Comparison of ENCODE assay signal across 8 cellular contexts in the genomic region with DNA sequence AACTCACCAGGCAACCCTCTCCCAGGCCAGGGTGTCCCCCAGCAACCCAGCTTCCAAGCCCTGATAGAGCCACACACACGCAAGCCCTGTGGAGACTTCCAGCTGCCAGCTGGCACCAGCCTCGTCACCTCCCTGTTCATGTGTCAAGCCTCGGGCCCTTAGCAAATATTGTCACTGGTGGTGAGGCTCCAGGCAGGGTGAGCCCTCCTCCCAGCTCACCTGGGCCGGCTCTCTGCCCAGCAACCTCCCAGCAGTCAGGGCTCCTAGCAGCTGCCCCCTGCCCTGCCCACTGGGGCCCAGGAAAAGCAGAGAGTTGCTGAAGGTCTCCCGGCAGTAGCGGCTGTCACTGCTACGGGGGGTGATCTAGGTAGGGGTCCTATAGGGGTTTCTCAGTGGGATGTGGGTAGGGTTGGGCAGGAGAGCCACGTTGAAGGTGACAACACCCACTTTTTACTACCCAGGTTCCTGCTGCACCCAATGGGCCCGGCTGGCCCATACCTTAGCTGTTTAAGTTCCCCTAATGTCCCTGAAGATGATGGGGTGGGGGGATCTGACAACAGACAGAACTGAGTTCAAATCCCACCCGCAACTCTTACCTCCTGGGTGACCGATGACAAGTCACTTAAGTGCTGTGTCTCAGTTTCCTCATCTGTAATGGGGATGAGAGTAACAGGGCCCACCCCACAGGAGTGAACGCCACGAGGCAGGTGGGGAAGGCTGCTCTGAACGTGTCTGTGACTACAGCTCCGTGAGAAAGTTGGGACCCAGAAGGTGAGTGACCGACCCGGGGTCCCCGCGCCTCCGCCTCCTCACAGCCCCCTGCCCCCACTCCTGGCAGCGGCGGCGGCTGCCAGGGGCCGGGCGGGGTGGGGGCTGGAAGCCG. TPM values are rescaled to one million over a fixed set of nuclear protein-coding genes. Genes with fewer than 3 reads are reported as not detected.
DNase-seq lines count a peak whose midpoint lies in the region; ATAC-seq, FAIRE-seq and TF ChIP-seq lines count a peak whose summit lies in the region.

No MANE protein-coding gene starts in this region.

- H3K27ac ChIP-seq in HUES6 (ENCODE audit: low read depth, low read length) = no peak overlapping the region
- peak overlapping the region; percentile 83 to 90 for H3K27ac ChIP-seq in right atrium auricular region
- peak overlapping the region in 1 of 2 donors; percentile 74 for H3K27ac ChIP-seq in small intestine (ENCODE audit: low read depth in 1 of 2, low read length in 1 of 2)

- peak in 2 of 4 experiments; percentile 11 to 15 for ATAC-seq in T-cell (replicated peaks in 1 of 4)

- no peaks in the 10 kb centered on the region for H3K9me3 ChIP-seq in HUES6 (ENCODE audit: control insufficient read depth, insufficient read depth, low read depth, low read length)
- H3K9me3 ChIP-seq in right atrium auricular region = no peaks in the 10 kb centered on the region
- H3K9me3 ChIP-seq in small intestine (ENCODE audit: control insufficient read depth, low read depth) = no peaks in the 10 kb centered on the region

- TF ChIP-seq CTCF in right atrium auricular region (IDR thresholded peaks at IDR 0.05) = no peak

- H3K4me3 ChIP-seq in HUES6 (ENCODE audit: low read depth, low read length) = peak overlapping the region; percentile 53
- H3K4me3 ChIP-seq in right atrium auricular region = peak overlapping the region in 1 of 2 donors; percentile 60
- H3K4me3 ChIP-seq in small intestine (ENCODE audit: low read depth in 1 of 2, low read length in 2 of 2) = peak overlapping the region; percentile 24 to 62

- peaks cover 15% of the 10 kb centered on the region for H3K27me3 ChIP-seq in HUES6 (ENCODE audit: control insufficient read depth, insufficient read depth, low read length)
- H3K27me3 ChIP-seq in right atrium auricular region = no peaks in the 10 kb centered on the region
- no peaks in the 10 kb centered on the region for H3K27me3 ChIP-seq in small intestine (ENCODE audit: control insufficient read depth in 2 of 2, insufficient read depth in 2 of 2, low read length in 2 of 2)

- no peak overlapping the region for H3K27ac Mint-ChIP-seq in T-cell

- POLR2A ChIA-PET in T-cell (lab: Charles Lee) = no interaction called here

- 15 to 30% (median 23%) methylated on average over 20 to 26 of the region's 26 CpGs for WGBS in small intestine, 3 donors

- no peak overlapping the region for H3K9ac ChIP-seq in HUES6 (ENCODE audit: low read length)

- peak overlapping the region; percentile 41 to 63 (median 53) for H3K4me3 Mint-ChIP-seq in T-cell

- no peaks in the 10 kb centered on the region for H3K9me3 Mint-ChIP-seq in T-cell

- no peak for FAIRE-seq in small intestine (lab: Jason Lieb, UNC)

- no peak for DNase-seq in T-cell
- DNase-seq in right atrium auricular region (ENCODE audit: low spot score) = no peak
- peak; percentile 69 for DNase-seq in small intestine
- no peak for DNase-seq in NOMO-1 treated with dmso at 0.1 percent for 144 hours (lab: John Stamatoyannopoulos, UW; ENCODE audit: unreplicated experiment)
- DNase-seq in effector CD8-positive, alpha-beta T cell (lab: John Stamatoyannopoulos, UW) = no peak
- no peak for DNase-seq in SKM-1 treated with dmso at 0.1 percent for 144 hours (lab: John Stamatoyannopoulos, UW; ENCODE audit: unreplicated experiment)
- no peak for DNase-seq in dermis blood vessel endothelial cell

- CTCF ChIA-PET in T-cell (lab: Charles Lee) = no interaction called here

- H3K36me3 ChIP-seq in HUES6 (ENCODE audit: control insufficient read depth, insufficient read depth, low read length) (no peaks in the 10 kb centered on the region), right atrium auricular region (no peaks in the 10 kb centered on the region), small intestine (ENCODE audit: control insufficient read depth in 2 of 2, insufficient read depth in 2 of 2, low read length in 2 of 2) (no peaks in the 10 kb centered on the region)

- peaks cover 8 to 9% (median 8%) of the 10 kb centered on the region in 3 donors for H3K4me1 Mint-ChIP-seq in T-cell

- no peaks in the 10 kb centered on the region for H3K36me3 Mint-ChIP-seq in T-cell

- peaks cover 31 to 45% of the 10 kb centered on the region in 2 donors for H3K27me3 Mint-ChIP-seq in T-cell

- H3K4me1 ChIP-seq in HUES6 (ENCODE audit: control insufficient read depth, insufficient read depth, low read length) (peaks cover 28% of the 10 kb centered on the region), right atrium auricular region (peaks cover 0 to 27% of the 10 kb centered on the region in 2 donors), small intestine (ENCODE audit: control insufficient read depth in 2 of 2, insufficient read depth in 1 of 2, low read depth in 1 of 2, low read length in 1 of 2) (peaks cover 0 to 4% of the 10 kb centered on the region in 2 donors)

RNA-seq across cellular contexts. Expression of a gene that starts 0.7 kb away (rescaled TPM):
- total RNA-seq in T-cell (under 1 TPM in 1 of 5 donors, not detected in 4; 0.36 TPM), right atrium auricular region (10 to 100 TPM; 14.9 to 33.7 TPM), dermis blood vessel endothelial cell (2.9 and 4.1 TPM in 2 replicates)
- 10 to 100 TPM in 2 of 3 donors, 1 to 10 TPM in 1; 9.3 to 15.4 (median 10.3) TPM for polyA plus RNA-seq in small intestine
